ENCODE assay signal across 15 cellular contexts in genomic region chr5:132767150-132767549, GRCh38. TPM values are rescaled to one million over a fixed set of nuclear protein-coding genes. Genes with fewer than 3 reads are reported as not detected.
A peak's percentile ranks its signal among the peaks of the same experiment; 100 is the strongest.
DNase-seq lines count a peak whose midpoint lies in the region; ATAC-seq and TF ChIP-seq lines count a peak whose summit lies in the region.
"Had no signal": no experiment of that assay in that cellular context is flagged by ENCODE, and none has a peak within 500 bp of the region (broad histone marks: within the 10 kb centered on the region; RNA-seq: fewer than 3 reads in every experiment).

No MANE protein-coding gene starts in this region.

- no peaks in the 10 kb centered on the region for H3K9me3 ChIP-seq in RWPE2 (ENCODE audit: severe bottlenecking)
- no peaks in the 10 kb centered on the region for H3K9me3 ChIP-seq in osteoblast (ENCODE audit: low read depth, low read length)
- no peaks in the 10 kb centered on the region for H3K9me3 ChIP-seq in gastroesophageal sphincter
- H3K9me3 ChIP-seq: SK-N-SH had no signal

- no peak for TF ChIP-seq POLR2A in gastroesophageal sphincter (IDR thresholded peaks at IDR 0.05)

- H3K27me3 ChIP-seq in RWPE2 (ENCODE audit: insufficient read depth, poor library complexity, severe bottlenecking) (no peaks in the 10 kb centered on the region), dorsolateral prefrontal cortex (no peaks in the 10 kb centered on the region), osteoblast (ENCODE audit: insufficient read depth, low read length) (no peaks in the 10 kb centered on the region), gastroesophageal sphincter (no peaks in the 10 kb centered on the region)

- TF ChIP-seq CTCF in RWPE2 (IDR thresholded peaks at IDR 0.05; ENCODE audit: poor library complexity, severe bottlenecking) (no peak), dorsolateral prefrontal cortex (IDR thresholded peaks at IDR 0.05 in 54 of 56, conservative IDR thresholded peaks at IDR 0.05 in 2 of 56; ENCODE audit: low read depth in 1 of 56, partially characterized antibody in 56 of 56) (no peak), osteoblast (IDR thresholded peaks at IDR 0.05; ENCODE audit: extremely low read depth, low read depth, low read length) (no peak), gastroesophageal sphincter (IDR thresholded peaks at IDR 0.05) (no peak)

- DNase-seq in EH (ENCODE audit: low read depth) (peak; percentile 27), RWPE2 (ENCODE audit: low spot score) (peak; percentile 21), dorsolateral prefrontal cortex (peak in 2 of 10 donors; percentile 56 to 57), osteoblast (ENCODE audit: insufficient read length, low spot score, missing footprints) (peak; percentile 37)
- no peak for DNase-seq in stimulated activated CD4-positive, alpha-beta T cell treated with anti-CD3 and anti-CD28 coated beads, Interleukin-12 subunit alpha, Interleukin-12 subunit beta, amount 100 ng/mL, for 4 hours
- no peak for DNase-seq in stimulated activated CD4-positive, alpha-beta T cell treated with anti-CD3 and anti-CD28 coated beads, Interleukin-1b, Interleukin-23, amount 100 ng/mL, for 48 hours
- DNase-seq: activated naive CD4-positive, alpha-beta T cell treated with anti-CD3 and anti-CD28 coated beads, Interleukin-2, amount 50 U/mL, for 16 hours; mammary epithelial cell; NCI-H1417; retina; stimulated activated CD4-positive, alpha-beta T cell treated with anti-CD3 and anti-CD28 coated beads, Interleukin-2, amount 100 ng/mL, for 24 hours had no signal

- no peak overlapping the region for H2AFZ ChIP-seq in osteoblast (ENCODE audit: low read length)

- H4K20me1 ChIP-seq in osteoblast (ENCODE audit: insufficient read depth, low read length): peaks cover 50% of the 10 kb centered on the region

- ATAC-seq in RWPE2 (ENCODE audit: low read depth) (no peak), HG03045 (IDR thresholded peaks at IDR 0.05; ENCODE audit: unreplicated experiment) (no peak), gastroesophageal sphincter (no peak)

- intact Hi-C loops in dorsolateral prefrontal cortex (cut with DNase I): loop anchor here in 1 of 2 donors (10.0 kb wide), 1 partner anchor 98 kb away; the partner anchor contains the start of genes GDF9 and UQCRQ

- no peak overlapping the region for H3K4me3 ChIP-seq in RWPE2 (ENCODE audit: severe bottlenecking)
- peak overlapping the region in 11 of 59 donors; percentile 0 to 45 (median 12) for H3K4me3 ChIP-seq in dorsolateral prefrontal cortex
- H3K4me3 ChIP-seq in osteoblast (ENCODE audit: insufficient read depth, low read length): no peak overlapping the region
- no peak overlapping the region for H3K4me3 ChIP-seq in gastroesophageal sphincter

- H3K4me1 ChIP-seq in RWPE2 (ENCODE audit: insufficient read depth, poor library complexity, severe bottlenecking) (no peaks in the 10 kb centered on the region), osteoblast (ENCODE audit: insufficient read depth, low read length) (peaks cover 21% of the 10 kb centered on the region), gastroesophageal sphincter (peaks cover 0 to 72% (median 44%) of the 10 kb centered on the region in 3 donors)

- no peak for TF ChIP-seq EP300 in gastroesophageal sphincter (IDR thresholded peaks at IDR 0.05)

- H3K36me3 ChIP-seq in RWPE2 (ENCODE audit: low read depth) (peaks cover 42% of the 10 kb centered on the region), osteoblast (ENCODE audit: insufficient read depth, low read length) (peaks cover 21% of the 10 kb centered on the region), gastroesophageal sphincter (peaks cover 0 to 34% of the 10 kb centered on the region in 2 donors)

- peaks cover 49% of the 10 kb centered on the region for H3K79me2 ChIP-seq in osteoblast (ENCODE audit: insufficient read depth, low read length)

- WGBS in gastroesophageal sphincter (ENCODE audit: low coverage in 1 of 2), 2 donors: 52 to 58% methylated on average over 2 of the region's 2 CpGs

- H3K27ac ChIP-seq in RWPE2 (ENCODE audit: poor library complexity, severe bottlenecking): no peak overlapping the region
- peak overlapping the region; percentile 19 to 99 (median 88) for H3K27ac ChIP-seq in dorsolateral prefrontal cortex
- no peak overlapping the region for H3K27ac ChIP-seq in osteoblast (ENCODE audit: low read depth, low read length)
- no peak overlapping the region for H3K27ac ChIP-seq in gastroesophageal sphincter

- H3K4me2 ChIP-seq in osteoblast (ENCODE audit: insufficient read depth, low read length): peak overlapping the region; percentile 37
- H3K4me2 ChIP-seq: SK-N-SH had no signal

RNA-seq across cellular contexts. Expression of gene SEPTIN8, which starts 9.9 kb away (rescaled TPM):
- total RNA-seq in dorsolateral prefrontal cortex (100 to 1,000 TPM; 221 to 622 (median 319) TPM), osteoblast (32.1 and 33.7 TPM in 2 replicates), gastroesophageal sphincter (10 to 100 TPM; 31.6 to 46.4 (median 34.9) TPM)

RNA-seq across cellular contexts. Expression of gene CCNI2, which starts 19.9 kb away (rescaled TPM):
- total RNA-seq in dorsolateral prefrontal cortex (1 to 10 TPM in 83 of 120 experiments, under 1 TPM in 36, not detected in 1; 0.26 to 4.5 (median 1.5) TPM), osteoblast (not detected in 2 replicates), gastroesophageal sphincter (not detected)
- total RNA-seq: H4, mammary epithelial cell had no signal

RNA-seq across cellular contexts. Expression of gene KIF3A, which starts 29.8 kb away (rescaled TPM):
- total RNA-seq in dorsolateral prefrontal cortex (100 to 1,000 TPM in 95 of 120 experiments, 10 to 100 TPM in 25; 58.5 to 177 (median 126) TPM), osteoblast (8.5 and 12.7 TPM in 2 replicates), gastroesophageal sphincter (10 to 100 TPM in 1 of 4 donors, 1 to 10 TPM in 3; 5.9 to 12.5 (median 7.7) TPM)

RNA-seq across cellular contexts. Expression of gene SOWAHA, which starts 46.0 kb away (rescaled TPM):
- total RNA-seq in dorsolateral prefrontal cortex (100 to 1,000 TPM in 3 of 120 experiments, 10 to 100 TPM in 117; 15.4 to 106 (median 48.7) TPM), osteoblast (under 0.01 and 0.29 TPM in 2 replicates), gastroesophageal sphincter (under 1 TPM in 2 of 4 donors, not detected in 2; 0.27 to 0.87 TPM)
- total RNA-seq: mammary epithelial cell had no signal

Comparison
In these comparisons a context has a peak if more than half of its experiments do, and no peak if none do; other contexts are left out.
1. DNase-seq: peak in EH (single experiment), RWPE2 (single experiment) and osteoblast (single experiment); none in stimulated activated CD4-positive, alpha-beta T cell treated with anti-CD3 and anti-CD28 coated beads, Interleukin-12 subunit alpha, Interleukin-12 subunit beta, amount 100 ng/mL, for 4 hours (single experiment) and stimulated activated CD4-positive, alpha-beta T cell treated with anti-CD3 and anti-CD28 coated beads, Interleukin-1b, Interleukin-23, amount 100 ng/mL, for 48 hours (single experiment).
2. H3K27ac ChIP-seq: peak in dorsolateral prefrontal cortex (59 of 59); none in RWPE2 (single experiment), osteoblast (single experiment) and gastroesophageal sphincter (0 of 4).